Comparison of ENCODE assay signal across 36 cellular contexts in the genomic region with DNA sequence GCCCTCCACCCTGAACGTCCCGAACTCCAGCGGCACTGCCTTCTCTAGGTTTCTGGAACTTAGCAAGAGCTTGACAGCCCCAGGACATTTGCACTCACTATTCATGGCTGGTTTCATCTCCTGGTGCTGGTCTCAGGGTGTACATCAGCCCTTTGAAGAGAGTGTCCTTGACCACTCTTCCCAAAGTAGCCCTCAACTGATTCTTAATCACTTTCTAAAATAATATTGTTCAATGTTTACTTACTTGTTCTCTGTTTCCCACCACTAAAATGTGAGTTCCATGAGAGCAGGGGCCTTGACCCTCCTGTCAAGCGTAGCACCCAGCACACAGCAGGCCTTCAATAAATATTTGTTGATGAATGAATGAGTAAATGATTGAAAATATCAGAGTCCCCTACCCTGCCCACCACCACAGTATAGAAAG.
"Had no signal": no experiment of that assay in that cellular context is flagged by ENCODE, and none has a peak within 500 bp of the region (broad histone marks: within the 10 kb centered on the region; RNA-seq: fewer than 3 reads in every experiment).

No MANE protein-coding gene starts in this region.

- H3K27ac Mint-ChIP-seq: activated B cell treated with CpG ODN at 0.5 μM for 24 hours; activated CD4-positive, alpha-beta memory T cell treated with anti-CD3 and anti-CD28 coated beads for 36 hours; activated CD4-positive, alpha-beta T cell treated with anti-CD3 and anti-CD28 coated beads, Interleukin-2, amount 10 ng/mL, durations not matched to agents 24 days and 14 days; activated CD8-positive, alpha-beta T cell treated with anti-CD3 and anti-CD28 coated beads for 36 hours; activated naive CD4-positive, alpha-beta T cell treated with anti-CD3 and anti-CD28 coated beads for 36 hours; activated naive CD4-positive, alpha-beta T cell treated with anti-CD3 and anti-CD28 coated beads, Interleukin-2, amount 50 U/mL, for 72 hours; activated naive CD8-positive, alpha-beta T cell treated with anti-CD3 and anti-CD28 coated beads for 36 hours; activated T-cell treated with anti-CD3 and anti-CD28 coated beads, Interleukin-2, amount 50 U/mL, for 72 hours; activated T-helper 1 cell treated with anti-CD3 and anti-CD28 coated beads, Interleukin-12 subunit alpha, Interleukin-12 subunit beta, Interleukin-2, Interleukin-4 antibody, amounts not matched to agents 30 ng/mL and 10 ng/mL and 1 ng/mL, durations not matched to agents 14 hours and 24 hours and 36 hours; activated T-helper 17 cell treated with anti-CD3 and anti-CD28 coated beads, Interleukin-2, amount 50 U/mL, for 72 hours; T-helper 1 cell treated with Interleukin-12 subunit alpha and Interleukin-12 subunit beta and Interleukin-4 antibody, amounts not matched to agents 30 μg/mL and 1 μg/mL, for 36 hours; T-helper 2 cell treated with Interferon-gamma antibody and Interleukin-4, amounts not matched to agents 5 μg/mL and 100 μg/mL, for 36 hours had no signal

- H3K4me3 ChIP-seq: adrenal gland, ascending aorta, cardiac muscle cell had no signal

- H3K36me3 ChIP-seq: adrenal gland, ascending aorta, cardiac muscle cell had no signal

- H3K9me3 ChIP-seq: adrenal gland, ascending aorta had no signal

- H3K27me3 ChIP-seq: adrenal gland, ascending aorta, cardiac muscle cell had no signal

- H3K9me3 Mint-ChIP-seq: activated B cell treated with CpG ODN at 0.5 μM for 24 hours; activated CD4-positive, alpha-beta memory T cell treated with anti-CD3 and anti-CD28 coated beads for 36 hours; activated CD4-positive, alpha-beta T cell treated with anti-CD3 and anti-CD28 coated beads, Interleukin-2, amount 10 ng/mL, durations not matched to agents 24 days and 14 days; activated CD8-positive, alpha-beta T cell treated with anti-CD3 and anti-CD28 coated beads for 36 hours; activated naive CD4-positive, alpha-beta T cell treated with anti-CD3 and anti-CD28 coated beads for 36 hours; activated naive CD4-positive, alpha-beta T cell treated with anti-CD3 and anti-CD28 coated beads, Interleukin-2, amount 50 U/mL, for 72 hours; activated naive CD8-positive, alpha-beta T cell treated with anti-CD3 and anti-CD28 coated beads for 36 hours; activated T-cell treated with anti-CD3 and anti-CD28 coated beads, Interleukin-2, amount 50 U/mL, for 4 hours; activated T-cell treated with anti-CD3 and anti-CD28 coated beads, Interleukin-2, amount 50 U/mL, for 72 hours; activated T-helper 1 cell treated with anti-CD3 and anti-CD28 coated beads, Interleukin-12 subunit alpha, Interleukin-12 subunit beta, Interleukin-2, Interleukin-4 antibody, amounts not matched to agents 30 ng/mL and 10 ng/mL and 1 ng/mL, durations not matched to agents 14 hours and 24 hours and 36 hours; activated T-helper 17 cell treated with anti-CD3 and anti-CD28 coated beads, Interleukin-2, amount 50 U/mL, for 72 hours; central memory CD8-positive, alpha-beta T cell; T-helper 1 cell treated with Interleukin-12 subunit alpha and Interleukin-12 subunit beta and Interleukin-4 antibody, amounts not matched to agents 30 μg/mL and 1 μg/mL, for 36 hours; T-helper 2 cell treated with Interferon-gamma antibody and Interleukin-4, amounts not matched to agents 5 μg/mL and 100 μg/mL, for 36 hours had no signal

- H3K4me1 Mint-ChIP-seq: activated B cell treated with CpG ODN at 0.5 μM for 24 hours had no signal

- H3K27ac ChIP-seq: adrenal gland, ascending aorta, cardiac muscle cell, VCaP had no signal

- H3K27me3 Mint-ChIP-seq: activated CD4-positive, alpha-beta memory T cell treated with anti-CD3 and anti-CD28 coated beads for 36 hours; activated naive CD8-positive, alpha-beta T cell treated with anti-CD3 and anti-CD28 coated beads for 36 hours; activated T-helper 17 cell treated with anti-CD3 and anti-CD28 coated beads, Interleukin-2, amount 50 U/mL, for 72 hours; brain; central memory CD8-positive, alpha-beta T cell had no signal

- ATAC-seq: activated CD8-positive, alpha-beta T cell treated with anti-CD3 and anti-CD28 coated beads for 36 hours; activated naive CD4-positive, alpha-beta T cell treated with anti-CD3 and anti-CD28 coated beads, Interleukin-2, amount 50 U/mL, for 72 hours; activated T-cell treated with anti-CD3 and anti-CD28 coated beads, Interleukin-2, amount 50 U/mL, for 4 hours; activated T-cell treated with anti-CD3 and anti-CD28 coated beads, Interleukin-2, amount 50 U/mL, for 72 hours; activated T-helper 17 cell treated with anti-CD3 and anti-CD28 coated beads, Interleukin-2, amount 50 U/mL, for 72 hours had no signal

- H3K36me3 Mint-ChIP-seq: activated CD4-positive, alpha-beta memory T cell treated with anti-CD3 and anti-CD28 coated beads for 36 hours; activated naive CD4-positive, alpha-beta T cell treated with anti-CD3 and anti-CD28 coated beads, Interleukin-2, amount 50 U/mL, for 72 hours; activated naive CD8-positive, alpha-beta T cell treated with anti-CD3 and anti-CD28 coated beads for 36 hours; brain had no signal

- H3K4me3 Mint-ChIP-seq: activated B cell treated with CpG ODN at 0.5 μM for 24 hours; activated CD4-positive, alpha-beta memory T cell treated with anti-CD3 and anti-CD28 coated beads for 36 hours; activated CD4-positive, alpha-beta T cell treated with anti-CD3 and anti-CD28 coated beads, Interleukin-2, amount 10 ng/mL, durations not matched to agents 24 days and 14 days; activated CD8-positive, alpha-beta T cell treated with anti-CD3 and anti-CD28 coated beads for 36 hours; activated naive CD4-positive, alpha-beta T cell treated with anti-CD3 and anti-CD28 coated beads for 36 hours; activated naive CD8-positive, alpha-beta T cell treated with anti-CD3 and anti-CD28 coated beads for 36 hours; activated T-cell treated with anti-CD3 and anti-CD28 coated beads, Interleukin-2, amount 50 U/mL, for 4 hours; activated T-cell treated with anti-CD3 and anti-CD28 coated beads, Interleukin-2, amount 50 U/mL, for 72 hours; activated T-helper 1 cell treated with anti-CD3 and anti-CD28 coated beads, Interleukin-12 subunit alpha, Interleukin-12 subunit beta, Interleukin-2, Interleukin-4 antibody, amounts not matched to agents 30 ng/mL and 10 ng/mL and 1 ng/mL, durations not matched to agents 14 hours and 24 hours and 36 hours; activated T-helper 17 cell treated with anti-CD3 and anti-CD28 coated beads, Interleukin-2, amount 50 U/mL, for 72 hours; brain; central memory CD8-positive, alpha-beta T cell; T-helper 1 cell treated with Interleukin-12 subunit alpha and Interleukin-12 subunit beta and Interleukin-4 antibody, amounts not matched to agents 30 μg/mL and 1 μg/mL, for 36 hours; T-helper 2 cell treated with Interferon-gamma antibody and Interleukin-4, amounts not matched to agents 5 μg/mL and 100 μg/mL, for 36 hours had no signal

- H3K4me1 ChIP-seq: adrenal gland, ascending aorta had no signal

- DNase-seq: activated B cell treated with CpG ODN at 0.5 μM for 24 hours; activated CD4-positive, alpha-beta memory T cell treated with anti-CD3 and anti-CD28 coated beads for 36 hours; activated CD4-positive, alpha-beta T cell treated with anti-CD3 and anti-CD28 coated beads for 4 hours; activated CD4-positive, alpha-beta T cell treated with anti-CD3 and anti-CD28 coated beads, Interleukin-2, amount 10 ng/mL, durations not matched to agents 24 days and 14 days; activated CD4-positive, alpha-beta T cell treated with anti-CD3 and anti-CD28 coated beads, Interleukin-2, amount 50 U/mL, for 1 hour; activated CD4-positive, alpha-beta T cell treated with anti-CD3 and anti-CD28 coated beads, Interleukin-2, amount 50 U/mL, for 4 hours; activated CD4-positive, CD25-positive, alpha-beta regulatory T cell treated with anti-CD3 and anti-CD28 coated beads, Interleukin-2, amount 50 U/mL, for 72 hours; activated CD8-positive, alpha-beta memory T cell treated with anti-CD3 and anti-CD28 coated beads, Interleukin-2, amount 50 U/mL, for 4 hours; activated CD8-positive, alpha-beta T cell treated with anti-CD3 and anti-CD28 coated beads for 36 hours; activated effector memory CD4-positive, alpha-beta T cell treated with anti-CD3 and anti-CD28 coated beads, Interleukin-2, amount 50 U/mL, for 16 hours; activated gamma-delta T cell treated with Interleukin-2 at 50 U/mL for 16 hours; activated naive CD4-positive, alpha-beta T cell; activated naive CD4-positive, alpha-beta T cell treated with anti-CD3 and anti-CD28 coated beads for 36 hours; activated naive CD4-positive, alpha-beta T cell treated with anti-CD3 and anti-CD28 coated beads, Interleukin-2, amount 50 U/mL, for 16 hours; activated naive CD8-positive, alpha-beta T cell treated with anti-CD3 and anti-CD28 coated beads for 36 hours; activated T-cell treated with anti-CD3 and anti-CD28 coated beads for 4 hours; activated T-cell treated with anti-CD3 and anti-CD28 coated beads, Interleukin-2, amount 50 U/mL, for 1 hour; activated T-cell treated with anti-CD3 and anti-CD28 coated beads, Interleukin-2, amount 50 U/mL, for 4 hours; activated T-cell treated with anti-CD3 and anti-CD28 coated beads, Interleukin-2, amount 50 U/mL, for 72 hours; amniotic stem cell; caudate nucleus; cerebellar nuclear complex; T-helper 1 cell; T-helper 2 cell; T-helper 9 cell had no signal
